ENCODE assay signal across 9 cellular contexts in the genomic region with DNA sequence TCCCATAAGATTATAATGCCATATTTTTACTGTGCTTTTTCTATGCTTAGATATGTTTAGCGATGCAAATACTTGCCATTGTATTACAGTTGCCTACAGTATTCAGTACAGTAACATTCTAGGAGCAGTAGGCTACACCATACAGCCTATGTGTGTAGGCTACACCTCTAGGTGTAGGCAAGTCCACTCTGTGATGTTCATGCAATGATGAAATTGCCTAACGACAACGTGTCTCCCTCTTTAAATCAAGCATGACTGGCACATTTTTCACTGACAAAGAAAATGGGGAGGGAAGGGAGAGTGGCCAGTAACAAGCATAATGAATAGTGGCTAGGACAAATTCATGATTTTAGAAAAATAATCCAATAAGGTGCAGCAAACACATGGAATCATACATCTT. TPM values are rescaled to one million over a fixed set of nuclear protein-coding genes. Genes with fewer than 3 reads are reported as not detected.
DNase-seq lines count a peak whose midpoint lies in the region; ATAC-seq and TF ChIP-seq lines count a peak whose summit lies in the region.
"Had no signal": no experiment of that assay in that cellular context is flagged by ENCODE, and none has a peak within 500 bp of the region (broad histone marks: within the 10 kb centered on the region; RNA-seq: fewer than 3 reads in every experiment).

No MANE protein-coding gene starts in this region.

- H3K36me3 Mint-ChIP-seq in CD4-positive, CD25-positive, alpha-beta regulatory T cell, result peaks cover 6% of the 10 kb centered on the region
- peaks cover 29 to 44% (median 43%) of the 10 kb centered on the region in 3 experiments for H3K36me3 Mint-ChIP-seq in H9 (ENCODE audit: insufficient read depth in 1 of 3, low read depth in 3 of 3)

- no peak overlapping the region for H3K56ac ChIP-seq in H9 (ENCODE audit: insufficient read length, low read depth, low read length)

- DNase-seq in CD4-positive, CD25-positive, alpha-beta regulatory T cell, result no peak
- no peak for DNase-seq in H9
- DNase-seq in sigmoid colon, result no peak
- DNase-seq in testis, result no peak
- DNase-seq: NCI-H345 had no signal

- no peak overlapping the region for H3T11ph ChIP-seq in H9 (ENCODE audit: low read length)

- H3F3A ChIP-seq in SU-DHL-6 (ENCODE audit: insufficient read depth), result 0 out of 2 replicates have a peak, but pooled peaks cover 6% of the 10 kb centered on the region

- H3K4ac ChIP-seq in H9 (ENCODE audit: low read depth, low read length), result no peak overlapping the region

- no peak overlapping the region for H2AK5ac ChIP-seq in H9 (ENCODE audit: insufficient read length, low read length)

- H2BK12ac ChIP-seq in H9 (ENCODE audit: insufficient read length, low read depth, low read length), result no peak overlapping the region

- H4K20me1 ChIP-seq in H9 (ENCODE audit: control insufficient read depth, insufficient read depth, insufficient read length) (no peaks in the 10 kb centered on the region), SU-DHL-6 (ENCODE audit: low read depth, low read length) (peaks cover 18% of the 10 kb centered on the region; the same call in 1 of the 2 replicates)

- TF ChIP-seq CTCF in H9 (conservative IDR thresholded peaks at IDR 0.05) (no peak), SU-DHL-6 (IDR thresholded peaks at IDR 0.05; ENCODE audit: insufficient read depth, low read length, poor library complexity, severe bottlenecking) (no peak), sigmoid colon (IDR thresholded peaks at IDR 0.05) (no peak), testis (IDR thresholded peaks at IDR 0.05) (no peak)

- no peak overlapping the region for H4K91ac ChIP-seq in H9 (ENCODE audit: insufficient read length, low read depth, low read length)

- no peak for TF ChIP-seq EP300 in sigmoid colon (IDR thresholded peaks at IDR 0.05)

- no peak for TF ChIP-seq POLR2A in sigmoid colon (IDR thresholded peaks at IDR 0.05)
- TF ChIP-seq POLR2A in testis (IDR thresholded peaks at IDR 0.05), result no peak

- no peak overlapping the region for H3K18ac ChIP-seq in H9 (ENCODE audit: insufficient read length, low read depth, low read length)

- H3K9me3 ChIP-seq in CD4-positive, CD25-positive, alpha-beta regulatory T cell (ENCODE audit: control insufficient read depth in 2 of 2, low read length in 2 of 2), result no peaks in the 10 kb centered on the region
- H3K9me3 ChIP-seq in H9 (ENCODE audit: control insufficient read depth, low read depth, low read length) (peaks cover 7% of the 10 kb centered on the region), SU-DHL-6 (ENCODE audit: insufficient read depth, low read length) (peaks cover 9% of the 10 kb centered on the region; the same call in 1 of the 2 replicates), iPS-15b (ENCODE audit: control insufficient read depth, insufficient read depth, low read length) (no peaks in the 10 kb centered on the region), sigmoid colon (no peaks in the 10 kb centered on the region), testis (no peaks in the 10 kb centered on the region)

- H2BK5ac ChIP-seq in H9 (ENCODE audit: insufficient read length, low read length), result no peak overlapping the region

- no CpG with 5 or more reads among the region's 3 CpGs for WGBS in H9 (ENCODE audit: extremely low coverage, insufficient read length, low lambda C conversion rate)
- WGBS in sigmoid colon, 2 donors, result 67 to 78% methylated on average over 3 of the region's 3 CpGs
- 56 to 71% methylated on average over 3 of the region's 3 CpGs for WGBS in testis, 2 donors

- H3K27ac ChIP-seq in CD4-positive, CD25-positive, alpha-beta regulatory T cell (ENCODE audit: insufficient read depth, low read length, poor library complexity, severe bottlenecking), result no peak overlapping the region
- H3K27ac ChIP-seq in H9 (ENCODE audit: insufficient read length, low read depth, low read length) (no peak overlapping the region), SU-DHL-6 (ENCODE audit: low read depth, low read length) (no peak overlapping the region), sigmoid colon (no peak overlapping the region), testis (no peak overlapping the region)

- H3K23ac ChIP-seq in H9 (ENCODE audit: insufficient read length, low read depth, low read length), result no peak overlapping the region

- no peaks in the 10 kb centered on the region for H3K9me2 ChIP-seq in SU-DHL-6 (replicated peaks; ENCODE audit: insufficient read depth, low read length)

- H4K5ac ChIP-seq in H9 (ENCODE audit: insufficient read length, low read depth, low read length), result no peak overlapping the region

- H3K79me2 ChIP-seq in H9 (ENCODE audit: insufficient read depth, low read length), result peaks cover 21% of the 10 kb centered on the region; the same call in 1 of the 2 replicates
- H3K79me2 ChIP-seq in SU-DHL-6 (ENCODE audit: insufficient read depth, low read length), result peaks cover 66% of the 10 kb centered on the region

- H3K36me3 ChIP-seq in CD4-positive, CD25-positive, alpha-beta regulatory T cell (ENCODE audit: control insufficient read depth, insufficient read depth, low read length), result no peaks in the 10 kb centered on the region
- H3K36me3 ChIP-seq in SU-DHL-6 (ENCODE audit: low read length), result peaks cover 39% of the 10 kb centered on the region
- H3K36me3 ChIP-seq in iPS-15b (ENCODE audit: control insufficient read depth, insufficient read depth, low read length), result peaks cover 16% of the 10 kb centered on the region
- H3K36me3 ChIP-seq in sigmoid colon, result no peaks in the 10 kb centered on the region
- no peaks in the 10 kb centered on the region for H3K36me3 ChIP-seq in testis (ENCODE audit: low read depth, missing control alignments)

- H2BK120ac ChIP-seq in H9 (ENCODE audit: low read depth, low read length, poor library complexity, severe bottlenecking), result no peak overlapping the region

- H3K9ac ChIP-seq in H9 (ENCODE audit: extremely low read depth, insufficient read length, low read length) (no peak overlapping the region), SU-DHL-6 (ENCODE audit: low read length) (peak overlapping the region; percentile 99), iPS-15b (ENCODE audit: low read depth, low read length) (no peak overlapping the region)

- H3K27me3 ChIP-seq in CD4-positive, CD25-positive, alpha-beta regulatory T cell (ENCODE audit: control insufficient read depth, insufficient read depth, low read length), result no peaks in the 10 kb centered on the region
- H3K27me3 ChIP-seq in H9 (ENCODE audit: insufficient read depth, low read length), result no peaks in the 10 kb centered on the region
- no peaks in the 10 kb centered on the region for H3K27me3 ChIP-seq in SU-DHL-6 (ENCODE audit: low read length)
- no peaks in the 10 kb centered on the region for H3K27me3 ChIP-seq in iPS-15b (ENCODE audit: control insufficient read depth, insufficient read depth, low read length)
- no peaks in the 10 kb centered on the region for H3K27me3 ChIP-seq in sigmoid colon
- H3K27me3 ChIP-seq in testis, result no peaks in the 10 kb centered on the region

- H3K14ac ChIP-seq in H9 (ENCODE audit: insufficient read depth, low read length), result no peak overlapping the region

- H3K79me1 ChIP-seq in H9 (ENCODE audit: insufficient read depth, low read depth, low read length, poor library complexity, severe bottlenecking), result peaks cover 6% of the 10 kb centered on the region

- no peaks in the 10 kb centered on the region for H3K9me3 Mint-ChIP-seq in CD4-positive, CD25-positive, alpha-beta regulatory T cell
- peaks cover 5 to 6% of the 10 kb centered on the region in 2 experiments; a peak in 4 of 5 replicates for H3K9me3 Mint-ChIP-seq in H9

- peaks cover 13 to 70% (median 38%) of the 10 kb centered on the region in 4 donors for H3K4me1 Mint-ChIP-seq in CD4-positive, CD25-positive, alpha-beta regulatory T cell
- peaks cover 41 to 42% of the 10 kb centered on the region in 2 experiments for H3K4me1 Mint-ChIP-seq in H9

- H3K27ac Mint-ChIP-seq in CD4-positive, CD25-positive, alpha-beta regulatory T cell, result peak overlapping the region in 2 of 3 donors; percentile 14 to 72
- peak overlapping the region in 1 of 3 experiments; percentile 32; a peak in 2 of 7 replicates for H3K27ac Mint-ChIP-seq in H9

- H3K4me3 ChIP-seq in CD4-positive, CD25-positive, alpha-beta regulatory T cell (ENCODE audit: low read depth, low read length), result peak overlapping the region; percentile 51
- H3K4me3 ChIP-seq in SU-DHL-6 (ENCODE audit: insufficient read depth, low read length, poor library complexity, severe bottlenecking) (peak overlapping the region; percentile 79), iPS-15b (ENCODE audit: low read depth, low read length) (peak overlapping the region; percentile 87), sigmoid colon (no peak overlapping the region), testis (no peak overlapping the region)

- H3K4me3 Mint-ChIP-seq in CD4-positive, CD25-positive, alpha-beta regulatory T cell, result peak overlapping the region; percentile 73 to 92 (median 85)
- H3K4me3 Mint-ChIP-seq in H9, result peak overlapping the region; percentile 81 to 86

- H3K27me3 Mint-ChIP-seq in CD4-positive, CD25-positive, alpha-beta regulatory T cell, result peaks cover 5% of the 10 kb centered on the region
- H3K27me3 Mint-ChIP-seq in H9 (ENCODE audit: low read depth), result no peaks in the 10 kb centered on the region; the same call in 1 of the 2 replicates

- H2AFZ ChIP-seq in H9 (ENCODE audit: low read length), result no peak overlapping the region
- H2AFZ ChIP-seq in SU-DHL-6 (ENCODE audit: low read depth, low read length, severe bottlenecking), result no peak overlapping the region

- intact Hi-C loops in sigmoid colon (cut with DNase I) (no loop called here), testis (cut with DNase I; ENCODE audit: low total_unique reads) (loop anchor here (10.0 kb wide), 1 partner anchor 122 kb away; the partner anchor contains the start of gene ESYT2)

- no peak for ATAC-seq in CD4-positive, CD25-positive, alpha-beta regulatory T cell (ENCODE audit: low read depth in 2 of 2)
- ATAC-seq in HG02763 (IDR thresholded peaks at IDR 0.05; ENCODE audit: unreplicated experiment) (no peak), GM21737 (IDR thresholded peaks at IDR 0.05; ENCODE audit: unreplicated experiment) (no peak)

- H2BK15ac ChIP-seq in H9 (ENCODE audit: low read depth, low read length), result no peak overlapping the region

- H2BK20ac ChIP-seq in H9 (ENCODE audit: low read depth, low read length, poor library complexity, severe bottlenecking), result no peak overlapping the region

- peak overlapping the region; percentile 89 for H3K4me2 ChIP-seq in H9 (ENCODE audit: insufficient read depth, insufficient read length, low read length)
- H3K4me2 ChIP-seq in SU-DHL-6 (ENCODE audit: low read depth, low read length, poor library complexity, severe bottlenecking), result peak overlapping the region; percentile 74

- no peak overlapping the region for H4K8ac ChIP-seq in H9 (replicated peaks; ENCODE audit: insufficient read length, low read depth, low read length)

- peaks cover 20% of the 10 kb centered on the region for H3K4me1 ChIP-seq in CD4-positive, CD25-positive, alpha-beta regulatory T cell (ENCODE audit: control insufficient read depth, insufficient read depth, low read length, poor library complexity, severe bottlenecking)
- H3K4me1 ChIP-seq in H9 (ENCODE audit: insufficient read depth, low read length), result peaks cover 3% of the 10 kb centered on the region
- H3K4me1 ChIP-seq in iPS-15b (ENCODE audit: control insufficient read depth, insufficient read depth, low read length), result peaks cover 12% of the 10 kb centered on the region
- H3K4me1 ChIP-seq in sigmoid colon, result peaks cover 0 to 18% (median 13%) of the 10 kb centered on the region in 4 donors
- H3K4me1 ChIP-seq in testis, result peaks cover 9% of the 10 kb centered on the region

- H3K23me2 ChIP-seq in H9 (ENCODE audit: insufficient read length, low read depth, low read length, poor library complexity, severe bottlenecking), result peaks cover 18% of the 10 kb centered on the region

RNA-seq across cellular contexts. Expression of gene NCAPG2, which starts 1.7 kb away (rescaled TPM):
- total RNA-seq in CD4-positive, CD25-positive, alpha-beta regulatory T cell, result 10.6 TPM
- 1 to 10 TPM; 2.7 to 5.6 (median 3.8) TPM for polyA plus RNA-seq in CD4-positive, CD25-positive, alpha-beta regulatory T cell
- total RNA-seq in H9 (2021) (98.6 and 99.4 TPM in 2 replicates), sigmoid colon (1 to 10 TPM; 3.0 to 7.1 (median 5.1) TPM), testis (10 to 100 TPM; 30.2 to 34.0 TPM)
- polyA plus RNA-seq in sigmoid colon (10 to 100 TPM in 1 of 3 donors, 1 to 10 TPM in 2; 1.2 to 11.5 (median 4.2) TPM), testis (ENCODE audit: insufficient read depth, low read depth, low replicate concordance) (53.9 TPM)

Comparison
In these comparisons a context has a peak if more than half of its experiments do, and no peak if none do; other contexts are left out.
1. H3K4me3 ChIP-seq: peak in CD4-positive, CD25-positive, alpha-beta regulatory T cell (single experiment), SU-DHL-6 (single experiment) and iPS-15b (single experiment); none in sigmoid colon (0 of 4) and testis (0 of 2).